Comparison of ENCODE assay signal across 1 cellular context in the genomic region with DNA sequence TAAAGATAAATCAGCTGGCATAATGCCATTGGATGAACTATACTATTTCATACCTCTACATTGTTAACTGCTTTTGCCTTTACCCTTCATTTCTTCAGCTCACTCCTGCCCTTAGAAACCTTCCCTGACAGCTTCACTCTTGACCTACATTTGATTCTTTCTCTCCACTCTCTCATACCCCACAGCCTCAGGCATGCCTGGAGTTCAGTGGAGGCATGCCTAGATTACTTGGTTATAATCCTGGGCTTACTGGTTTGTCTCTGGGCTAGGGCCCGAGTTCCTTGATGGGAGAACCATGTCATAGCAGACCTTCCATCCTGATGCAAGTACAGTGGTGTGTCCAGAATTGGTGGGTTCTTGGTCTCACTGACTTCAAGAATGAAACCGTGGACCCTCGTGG.
TF ChIP-seq lines count a peak whose summit lies in the region.

No MANE protein-coding gene starts in this region.

TF ChIP-seq in K562, 482 proteins besides CTCF, POLR2A, EP300 and RAD21 (continued from another document):
- TF ChIP-seq BHLHE40 (IDR thresholded peaks at IDR 0.05; ENCODE audit: low read length): no peak
